In the genomic region with DNA sequence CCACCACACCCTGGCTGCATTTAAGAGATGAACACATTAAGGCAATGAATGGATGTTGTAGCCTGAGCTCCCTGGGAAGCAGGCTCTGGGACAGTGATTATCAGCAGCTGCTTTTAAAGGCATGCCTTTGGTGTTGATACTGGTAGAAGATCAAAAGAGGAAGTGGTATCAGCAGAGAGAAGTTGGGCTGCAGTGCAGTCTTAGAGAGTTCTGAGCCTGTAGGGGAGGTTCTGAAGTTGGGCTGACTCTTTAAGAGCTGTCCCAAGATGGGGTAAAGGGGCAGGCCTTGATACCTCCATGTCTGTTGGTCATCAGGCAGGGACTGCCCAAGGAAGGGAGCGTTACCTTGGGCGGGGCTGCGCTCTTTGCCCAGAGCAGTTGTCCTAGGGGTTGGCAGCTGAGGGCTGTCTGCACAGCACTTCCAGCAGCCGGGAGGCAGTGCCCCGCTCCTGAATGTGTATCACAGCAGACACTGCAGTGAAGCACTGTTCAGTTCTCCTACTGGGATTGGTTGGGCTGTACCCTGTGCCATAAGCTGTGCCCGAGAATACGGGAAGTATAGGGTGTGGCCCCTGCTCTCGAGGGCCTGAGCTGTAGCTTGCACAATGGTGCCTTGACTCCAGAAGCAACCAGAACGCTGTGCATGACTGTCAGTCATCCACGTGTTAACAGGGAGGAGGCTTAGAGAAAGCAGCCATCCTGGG, we compare ENCODE assay signal across 1 cellular context.
TF ChIP-seq lines count a peak whose summit lies in the region.

No MANE protein-coding gene starts in this region.

TF ChIP-seq in SK-N-SH, 30 proteins besides CTCF, POLR2A, EP300 and RAD21 (continued from another document):
- TF ChIP-seq, protein P1, sequence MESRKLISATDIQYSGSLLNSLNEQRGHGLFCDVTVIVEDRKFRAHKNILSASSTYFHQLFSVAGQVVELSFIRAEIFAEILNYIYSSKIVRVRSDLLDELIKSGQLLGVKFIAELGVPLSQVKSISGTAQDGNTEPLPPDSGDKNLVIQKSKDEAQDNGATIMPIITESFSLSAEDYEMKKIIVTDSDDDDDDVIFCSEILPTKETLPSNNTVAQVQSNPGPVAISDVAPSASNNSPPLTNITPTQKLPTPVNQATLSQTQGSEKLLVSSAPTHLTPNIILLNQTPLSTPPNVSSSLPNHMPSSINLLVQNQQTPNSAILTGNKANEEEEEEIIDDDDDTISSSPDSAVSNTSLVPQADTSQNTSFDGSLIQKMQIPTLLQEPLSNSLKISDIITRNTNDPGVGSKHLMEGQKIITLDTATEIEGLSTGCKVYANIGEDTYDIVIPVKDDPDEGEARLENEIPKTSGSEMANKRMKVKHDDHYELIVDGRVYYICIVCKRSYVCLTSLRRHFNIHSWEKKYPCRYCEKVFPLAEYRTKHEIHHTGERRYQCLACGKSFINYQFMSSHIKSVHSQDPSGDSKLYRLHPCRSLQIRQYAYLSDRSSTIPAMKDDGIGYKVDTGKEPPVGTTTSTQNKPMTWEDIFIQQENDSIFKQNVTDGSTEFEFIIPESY (IDR thresholded peaks at IDR 0.05; ENCODE audit: borderline replicate concordance, low read depth) = no peak
- TF ChIP-seq, protein P2, sequence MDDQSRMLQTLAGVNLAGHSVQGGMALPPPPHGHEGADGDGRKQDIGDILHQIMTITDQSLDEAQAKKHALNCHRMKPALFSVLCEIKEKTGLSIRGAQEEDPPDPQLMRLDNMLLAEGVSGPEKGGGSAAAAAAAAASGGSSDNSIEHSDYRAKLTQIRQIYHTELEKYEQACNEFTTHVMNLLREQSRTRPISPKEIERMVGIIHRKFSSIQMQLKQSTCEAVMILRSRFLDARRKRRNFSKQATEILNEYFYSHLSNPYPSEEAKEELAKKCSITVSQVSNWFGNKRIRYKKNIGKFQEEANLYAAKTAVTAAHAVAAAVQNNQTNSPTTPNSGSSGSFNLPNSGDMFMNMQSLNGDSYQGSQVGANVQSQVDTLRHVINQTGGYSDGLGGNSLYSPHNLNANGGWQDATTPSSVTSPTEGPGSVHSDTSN (IDR thresholded peaks at IDR 0.05) = no peak
- TF ChIP-seq GABPA (IDR thresholded peaks at IDR 0.05; ENCODE audit: low read depth) (no peak), RXRA (IDR thresholded peaks at IDR 0.05; ENCODE audit: borderline replicate concordance, low read depth) (no peak), SMC3 (IDR thresholded peaks at IDR 0.05; ENCODE audit: low read depth, low read length) (no peak)
